ENCODE assay signal across 19 cellular contexts in genomic region chr3:110165344-110165743, GRCh38.
A peak's percentile ranks its signal among the peaks of the same experiment; 100 is the strongest.
DNase-seq lines count a peak whose midpoint lies in the region; ATAC-seq and TF ChIP-seq lines count a peak whose summit lies in the region.
"Had no signal": no experiment of that assay in that cellular context is flagged by ENCODE, and none has a peak within 500 bp of the region (broad histone marks: within the 10 kb centered on the region; RNA-seq: fewer than 3 reads in every experiment).

No MANE protein-coding gene starts in this region.

- no peaks in the 10 kb centered on the region for H3K4me1 ChIP-seq in mammary epithelial cell (ENCODE audit: insufficient read depth, low read length)
- H3K4me1 ChIP-seq in body of pancreas = no peaks in the 10 kb centered on the region
- H3K4me1 ChIP-seq in liver (ENCODE audit: control insufficient read depth in 4 of 4, insufficient read depth in 4 of 4, low read length in 3 of 4) = no peaks in the 10 kb centered on the region
- H3K4me1 ChIP-seq in upper lobe of right lung = no peaks in the 10 kb centered on the region

- TF ChIP-seq RAD21 in liver (IDR thresholded peaks at IDR 0.05) = no peak

- intact Hi-C loops in MCF 10A (cut with micrococcal nuclease) = no loop called here
- intact Hi-C loops in mammary epithelial cell (cut with micrococcal nuclease) = no loop called here
- intact Hi-C loops in body of pancreas (cut with DNase I) = no loop called here
- intact Hi-C loops in upper lobe of right lung (cut with DNase I) = no loop called here

- POLR2A ChIA-PET in MCF 10A (lab: Yijun Ruan, JAX) = no interaction called here

- no peaks in the 10 kb centered on the region for H3K36me3 Mint-ChIP-seq in MCF 10A (ENCODE audit: insufficient read depth, unreplicated experiment)
- H3K36me3 Mint-ChIP-seq: brain had no signal

- no peaks in the 10 kb centered on the region for H3K27me3 ChIP-seq in mammary epithelial cell (ENCODE audit: insufficient read depth, low read length)
- H3K27me3 ChIP-seq in body of pancreas = no peaks in the 10 kb centered on the region
- H3K27me3 ChIP-seq in liver (ENCODE audit: control insufficient read depth in 4 of 4, insufficient read depth in 4 of 4, low read length in 3 of 4) = no peaks in the 10 kb centered on the region
- H3K27me3 ChIP-seq in upper lobe of right lung = no peaks in the 10 kb centered on the region

- no peaks in the 10 kb centered on the region for H3K9me3 ChIP-seq in mammary epithelial cell (replicated peaks; ENCODE audit: insufficient read depth, low read length)
- H3K9me3 ChIP-seq in body of pancreas = no peaks in the 10 kb centered on the region
- H3K9me3 ChIP-seq in liver (ENCODE audit: control insufficient read depth in 4 of 4, low read length in 3 of 4) = no peaks in the 10 kb centered on the region
- H3K9me3 ChIP-seq in upper lobe of right lung = no peaks in the 10 kb centered on the region

- H3K36me3 ChIP-seq in mammary epithelial cell (ENCODE audit: insufficient read depth, low read length) (no peaks in the 10 kb centered on the region), body of pancreas (replicated peaks in 1 of 2; ENCODE audit: insufficient read depth in 1 of 2, low read depth in 2 of 2) (no peaks in the 10 kb centered on the region), liver (ENCODE audit: control insufficient read depth in 4 of 4, insufficient read depth in 3 of 4, low read depth in 1 of 4, low read length in 3 of 4) (no peaks in the 10 kb centered on the region), upper lobe of right lung (no peaks in the 10 kb centered on the region)

- BruUV-seq in MCF 10A (replicated peaks; lab: Mats Ljungman, UMichigan) = no TSS peak
- BruUV-seq in mammary epithelial cell (replicated peaks; lab: Mats Ljungman, UMichigan) = no TSS peak

- H2AFZ ChIP-seq in mammary epithelial cell (ENCODE audit: low read depth, low read length) = no peak overlapping the region

- WGBS in mammary epithelial cell (ENCODE audit: low coverage, missing lambda C conversion rate) = 46% methylated on average over 3 of the region's 3 CpGs
- 12 to 14% methylated on average over 3 of the region's 3 CpGs for WGBS in body of pancreas, 2 donors
- WGBS in liver = 18% methylated on average over 3 of the region's 3 CpGs

- CTCF ChIA-PET in MCF 10A (lab: Yijun Ruan, JAX) (interaction anchor here (0.6 to 0.7 kb wide), 2 partner anchors 88 to 980 kb away, joined by 3 to 4 read pairs; no protein-coding TSS in a partner anchor), mammary epithelial cell (lab: Charles Lee; ENCODE audit: low non-redundant PET) (no interaction called here)

- no peaks in the 10 kb centered on the region for H4K20me1 ChIP-seq in mammary epithelial cell (ENCODE audit: insufficient read depth, low read length)

- DNase-seq in MCF 10A (ENCODE audit: unreplicated experiment) (no peak), mammary epithelial cell (no peak), body of pancreas (no peak), upper lobe of right lung (no peak), omental fat pad (ENCODE audit: low spot score) (no peak), OCI-M2 (lab: John Stamatoyannopoulos, UW; ENCODE audit: unreplicated experiment) (no peak)
- DNase-seq: ACHN; activated CD8-positive, alpha-beta memory T cell treated with anti-CD3 and anti-CD28 coated beads, Interleukin-2, amount 50 U/mL, for 4 hours; activated naive CD4-positive, alpha-beta T cell; CD4-positive, alpha-beta T cell; left colon; NCI-H1417 treated with DMSO at 0.1 percent for 48 hours; NCI-H345; stimulated activated CD4-positive, alpha-beta T cell treated with anti-CD3 and anti-CD28 coated beads, Interleukin-15, amount 100 ng/mL, for 24 hours had no signal

- in situ Hi-C loops in mammary epithelial cell (cut with MboI; ENCODE audit: low sequenced_read_pairs in 2 of 2) = no loop called here

- no peak overlapping the region for H3K4me2 ChIP-seq in mammary epithelial cell (ENCODE audit: insufficient read depth, low read depth, low read length)

- TF ChIP-seq POLR2A in body of pancreas (IDR thresholded peaks at IDR 0.05) = no peak

- H3K9me3 Mint-ChIP-seq in MCF 10A (ENCODE audit: unreplicated experiment) = peaks cover 6% of the 10 kb centered on the region
- H3K9me3 Mint-ChIP-seq: CD4-positive, alpha-beta T cell; stimulated activated naive CD8-positive, alpha-beta T cell treated with anti-CD3 and anti-CD28 coated beads, Interleukin-15, Interleukin-2, amounts not matched to agents 100 ng/mL and 50 ng/mL, for 24 hours had no signal

- no peak overlapping the region for H3K9ac ChIP-seq in mammary epithelial cell (ENCODE audit: insufficient read depth, low read length)
- H3K9ac ChIP-seq in liver (ENCODE audit: low read depth in 1 of 2, low read length in 2 of 2) = no peak overlapping the region

- dilution Hi-C loops in mammary epithelial cell (cut with HindIII; ENCODE audit: low sequenced_read_pairs) = no loop called here

- no peaks in the 10 kb centered on the region for H3K79me2 ChIP-seq in mammary epithelial cell (ENCODE audit: insufficient read depth, low read length)

- H3K4me1 Mint-ChIP-seq in MCF 10A (ENCODE audit: insufficient read depth, unreplicated experiment) = no peaks in the 10 kb centered on the region

- no peak for TF ChIP-seq CTCF in MCF 10A (IDR thresholded peaks at IDR 0.05; ENCODE audit: unreplicated experiment)
- no peak for TF ChIP-seq CTCF in mammary epithelial cell (conservative IDR thresholded peaks at IDR 0.05 in 1 of 2, IDR thresholded peaks at IDR 0.05 in 1 of 2; ENCODE audit: extremely low read depth in 1 of 2, insufficient read depth in 1 of 2, low read depth in 1 of 2, low read length in 2 of 2)
- no peak for TF ChIP-seq CTCF in body of pancreas (IDR thresholded peaks at IDR 0.05)
- no peak for TF ChIP-seq CTCF in liver (IDR thresholded peaks at IDR 0.05; ENCODE audit: low read depth, low read length, missing input control)
- no peak for TF ChIP-seq CTCF in upper lobe of right lung (IDR thresholded peaks at IDR 0.05)
- TF ChIP-seq CTCF in omental fat pad (IDR thresholded peaks at IDR 0.05) = no peak

- ATAC-seq in body of pancreas (peak; percentile 47), upper lobe of right lung (peak; percentile 23), omental fat pad (ENCODE audit: low FRiP score) (no peak), GM18519 (IDR thresholded peaks at IDR 0.05; ENCODE audit: low FRiP score, unreplicated experiment) (no peak)
- ATAC-seq: left colon had no signal

- H3K27ac Mint-ChIP-seq in MCF 10A (ENCODE audit: low read depth, unreplicated experiment) = peak overlapping the region; percentile 40
- H3K27ac Mint-ChIP-seq: brain; CD4-positive, alpha-beta T cell; stimulated activated naive CD8-positive, alpha-beta T cell treated with anti-CD3 and anti-CD28 coated beads, Interleukin-15, Interleukin-2, amounts not matched to agents 100 ng/mL and 50 ng/mL, for 24 hours had no signal

- no peaks in the 10 kb centered on the region for H3K27me3 Mint-ChIP-seq in MCF 10A (ENCODE audit: insufficient read depth, unreplicated experiment)
- H3K27me3 Mint-ChIP-seq: brain; CD4-positive, alpha-beta T cell; stimulated activated naive CD8-positive, alpha-beta T cell treated with anti-CD3 and anti-CD28 coated beads, Interleukin-15, Interleukin-2, amounts not matched to agents 100 ng/mL and 50 ng/mL, for 24 hours had no signal

- no peak overlapping the region for H3K4me3 Mint-ChIP-seq in MCF 10A (ENCODE audit: unreplicated experiment)
- H3K4me3 Mint-ChIP-seq: brain; CD4-positive, alpha-beta T cell; stimulated activated naive CD8-positive, alpha-beta T cell treated with anti-CD3 and anti-CD28 coated beads, Interleukin-15, Interleukin-2, amounts not matched to agents 100 ng/mL and 50 ng/mL, for 24 hours had no signal

- no peak overlapping the region for H3K4me3 ChIP-seq in mammary epithelial cell (replicated peaks in 1 of 3; ENCODE audit: insufficient read depth in 1 of 3, low read depth in 2 of 3, low read length in 3 of 3)
- H3K4me3 ChIP-seq in body of pancreas = no peak overlapping the region
- peak overlapping the region in 2 of 3 donors; percentile 37 to 41 for H3K4me3 ChIP-seq in liver (ENCODE audit: low read depth in 1 of 3, low read length in 3 of 3)
- H3K4me3 ChIP-seq in upper lobe of right lung = no peak overlapping the region
- H3K4me3 ChIP-seq: SK-N-MC had no signal

- H3K27ac ChIP-seq in mammary epithelial cell (ENCODE audit: insufficient read depth, low read depth, low read length) = no peak overlapping the region
- H3K27ac ChIP-seq in body of pancreas = no peak overlapping the region
- no peak overlapping the region for H3K27ac ChIP-seq in liver (ENCODE audit: low read depth in 1 of 2, low read length in 2 of 2)
- no peak overlapping the region for H3K27ac ChIP-seq in upper lobe of right lung
- H3K27ac ChIP-seq: SK-N-MC had no signal

TF ChIP-seq in liver, 16 proteins besides CTCF, POLR2A, EP300 and RAD21:
- TF ChIP-seq JUND (IDR thresholded peaks at IDR 0.05) (no peak), TAF1 (conservative IDR thresholded peaks at IDR 0.05) (no peak), NR2F2 (IDR thresholded peaks at IDR 0.05) (no peak)

Comparison
In these comparisons a context has a peak if more than half of its experiments do, and no peak if none do; other contexts are left out.
1. H3K4me3 ChIP-seq: peak in liver (2 of 3); none in mammary epithelial cell (0 of 3), body of pancreas (0 of 2) and upper lobe of right lung (single experiment).
2. ATAC-seq: peak in body of pancreas (single experiment) and upper lobe of right lung (single experiment); none in omental fat pad (single experiment) and GM18519 (single experiment).